1 cellular context compared by ENCODE assay signal in genomic region chr2:231612199-231613053, GRCh38.
TF ChIP-seq lines count a peak whose summit lies in the region.

No MANE protein-coding gene starts in this region.

TF ChIP-seq in K562, 482 proteins besides CTCF, POLR2A, EP300 and RAD21 (continued from another document):
- TF ChIP-seq CUX1 (CRISPR knock-in tag; IDR thresholded peaks at IDR 0.05) (no peak), FOXJ2 (tag; IDR thresholded peaks at IDR 0.05) (no peak), YY1 (IDR thresholded peaks at IDR 0.05; ENCODE audit: borderline replicate concordance in 1 of 3, control insufficient read depth in 1 of 3, extremely low read depth in 1 of 3, insufficient read depth in 3 of 3, insufficient read length in 1 of 3, insufficient replicate concordance in 2 of 3, low read depth in 1 of 3, low read length in 2 of 3) (peak in 1 of 3 experiments; percentile 43), RBM25 (IDR thresholded peaks at IDR 0.05; ENCODE audit: low read depth, low read length, severe bottlenecking) (peak; percentile 76), HMBOX1 (IDR thresholded peaks at IDR 0.05) (peak; percentile 84), NR1H2 (CRISPR knock-in tag; IDR thresholded peaks at IDR 0.05) (0 out of 2 replicates have a peak, but pooled peaks have one; percentile 21), BRCA1 (IDR thresholded peaks at IDR 0.05) (no peak), BRCA1 (CRISPR knock-in tag; IDR thresholded peaks at IDR 0.05) (no peak), VEZF1 (CRISPR knock-in tag; IDR thresholded peaks at IDR 0.05) (peak; percentile 95)
